ENCODE assay signal across 1 cellular context in the genomic region with DNA sequence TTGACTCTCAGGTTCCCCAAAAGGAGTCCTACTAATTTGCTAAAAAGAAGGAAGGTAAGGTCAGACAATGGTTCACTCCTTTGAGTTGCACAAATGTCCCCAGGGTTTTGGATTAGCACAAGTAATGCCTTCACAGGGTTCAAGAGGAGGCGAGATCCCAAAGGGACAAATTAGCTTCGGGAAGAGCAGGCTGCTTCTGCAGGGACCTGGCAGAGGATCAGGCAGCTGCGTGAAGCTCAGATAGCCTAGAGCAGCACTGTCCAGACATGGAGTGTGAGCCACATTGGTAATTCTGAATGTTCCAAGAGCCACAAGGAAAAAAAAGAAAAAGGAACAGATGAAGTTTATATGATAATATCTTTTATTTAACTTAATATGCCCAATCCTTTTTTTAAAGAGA.
TF ChIP-seq lines count a peak whose summit lies in the region.

No MANE protein-coding gene starts in this region.

TF ChIP-seq in GM23338, 12 proteins besides CTCF, POLR2A, EP300 and RAD21 (continued from another document):
- TF ChIP-seq, protein P1, sequence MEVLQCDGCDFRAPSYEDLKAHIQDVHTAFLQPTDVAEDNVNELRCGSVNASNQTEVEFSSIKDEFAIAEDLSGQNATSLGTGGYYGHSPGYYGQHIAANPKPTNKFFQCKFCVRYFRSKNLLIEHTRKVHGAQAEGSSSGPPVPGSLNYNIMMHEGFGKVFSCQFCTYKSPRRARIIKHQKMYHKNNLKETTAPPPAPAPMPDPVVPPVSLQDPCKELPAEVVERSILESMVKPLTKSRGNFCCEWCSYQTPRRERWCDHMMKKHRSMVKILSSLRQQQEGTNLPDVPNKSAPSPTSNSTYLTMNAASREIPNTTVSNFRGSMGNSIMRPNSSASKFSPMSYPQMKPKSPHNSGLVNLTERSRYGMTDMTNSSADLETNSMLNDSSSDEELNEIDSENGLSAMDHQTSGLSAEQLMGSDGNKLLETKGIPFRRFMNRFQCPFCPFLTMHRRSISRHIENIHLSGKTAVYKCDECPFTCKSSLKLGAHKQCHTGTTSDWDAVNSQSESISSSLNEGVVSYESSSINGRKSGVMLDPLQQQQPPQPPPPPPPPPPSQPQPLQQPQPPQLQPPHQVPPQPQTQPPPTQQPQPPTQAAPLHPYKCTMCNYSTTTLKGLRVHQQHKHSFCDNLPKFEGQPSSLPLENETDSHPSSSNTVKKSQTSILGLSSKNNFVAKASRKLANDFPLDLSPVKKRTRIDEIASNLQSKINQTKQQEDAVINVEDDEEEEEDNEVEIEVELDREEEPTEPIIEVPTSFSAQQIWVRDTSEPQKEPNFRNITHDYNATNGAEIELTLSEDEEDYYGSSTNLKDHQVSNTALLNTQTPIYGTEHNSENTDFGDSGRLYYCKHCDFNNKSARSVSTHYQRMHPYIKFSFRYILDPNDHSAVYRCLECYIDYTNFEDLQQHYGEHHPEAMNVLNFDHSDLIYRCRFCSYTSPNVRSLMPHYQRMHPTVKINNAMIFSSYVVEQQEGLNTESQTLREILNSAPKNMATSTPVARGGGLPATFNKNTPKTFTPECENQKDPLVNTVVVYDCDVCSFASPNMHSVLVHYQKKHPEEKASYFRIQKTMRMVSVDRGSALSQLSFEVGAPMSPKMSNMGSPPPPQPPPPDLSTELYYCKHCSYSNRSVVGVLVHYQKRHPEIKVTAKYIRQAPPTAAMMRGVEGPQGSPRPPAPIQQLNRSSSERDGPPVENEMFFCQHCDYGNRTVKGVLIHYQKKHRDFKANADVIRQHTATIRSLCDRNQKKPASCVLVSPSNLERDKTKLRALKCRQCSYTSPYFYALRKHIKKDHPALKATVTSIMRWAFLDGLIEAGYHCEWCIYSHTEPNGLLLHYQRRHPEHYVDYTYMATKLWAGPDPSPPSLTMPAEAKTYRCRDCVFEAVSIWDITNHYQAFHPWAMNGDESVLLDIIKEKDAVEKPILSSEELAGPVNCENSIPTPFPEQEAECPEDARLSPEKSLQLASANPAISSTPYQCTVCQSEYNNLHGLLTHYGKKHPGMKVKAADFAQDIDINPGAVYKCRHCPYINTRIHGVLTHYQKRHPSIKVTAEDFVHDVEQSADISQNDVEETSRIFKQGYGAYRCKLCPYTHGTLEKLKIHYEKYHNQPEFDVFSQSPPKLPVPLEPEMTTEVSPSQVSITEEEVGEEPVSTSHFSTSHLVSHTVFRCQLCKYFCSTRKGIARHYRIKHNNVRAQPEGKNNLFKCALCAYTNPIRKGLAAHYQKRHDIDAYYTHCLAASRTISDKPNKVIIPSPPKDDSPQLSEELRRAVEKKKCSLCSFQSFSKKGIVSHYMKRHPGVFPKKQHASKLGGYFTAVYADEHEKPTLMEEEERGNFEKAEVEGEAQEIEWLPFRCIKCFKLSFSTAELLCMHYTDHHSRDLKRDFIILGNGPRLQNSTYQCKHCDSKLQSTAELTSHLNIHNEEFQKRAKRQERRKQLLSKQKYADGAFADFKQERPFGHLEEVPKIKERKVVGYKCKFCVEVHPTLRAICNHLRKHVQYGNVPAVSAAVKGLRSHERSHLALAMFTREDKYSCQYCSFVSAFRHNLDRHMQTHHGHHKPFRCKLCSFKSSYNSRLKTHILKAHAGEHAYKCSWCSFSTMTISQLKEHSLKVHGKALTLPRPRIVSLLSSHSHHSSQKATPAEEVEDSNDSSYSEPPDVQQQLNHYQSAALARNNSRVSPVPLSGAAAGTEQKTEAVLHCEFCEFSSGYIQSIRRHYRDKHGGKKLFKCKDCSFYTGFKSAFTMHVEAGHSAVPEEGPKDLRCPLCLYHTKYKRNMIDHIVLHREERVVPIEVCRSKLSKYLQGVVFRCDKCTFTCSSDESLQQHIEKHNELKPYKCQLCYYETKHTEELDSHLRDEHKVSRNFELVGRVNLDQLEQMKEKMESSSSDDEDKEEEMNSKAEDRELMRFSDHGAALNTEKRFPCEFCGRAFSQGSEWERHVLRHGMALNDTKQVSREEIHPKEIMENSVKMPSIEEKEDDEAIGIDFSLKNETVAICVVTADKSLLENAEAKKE (CRISPR knock-in tag; IDR thresholded peaks at IDR 0.05), result no peak
- TF ChIP-seq, protein P2, sequence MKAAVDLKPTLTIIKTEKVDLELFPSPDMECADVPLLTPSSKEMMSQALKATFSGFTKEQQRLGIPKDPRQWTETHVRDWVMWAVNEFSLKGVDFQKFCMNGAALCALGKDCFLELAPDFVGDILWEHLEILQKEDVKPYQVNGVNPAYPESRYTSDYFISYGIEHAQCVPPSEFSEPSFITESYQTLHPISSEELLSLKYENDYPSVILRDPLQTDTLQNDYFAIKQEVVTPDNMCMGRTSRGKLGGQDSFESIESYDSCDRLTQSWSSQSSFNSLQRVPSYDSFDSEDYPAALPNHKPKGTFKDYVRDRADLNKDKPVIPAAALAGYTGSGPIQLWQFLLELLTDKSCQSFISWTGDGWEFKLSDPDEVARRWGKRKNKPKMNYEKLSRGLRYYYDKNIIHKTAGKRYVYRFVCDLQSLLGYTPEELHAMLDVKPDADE (IDR thresholded peaks at IDR 0.05), result no peak
- no peak for TF ChIP-seq EZH2 (IDR thresholded peaks at IDR 0.05; ENCODE audit: low read depth, unreplicated experiment)
- no peak for TF ChIP-seq NANOG (IDR thresholded peaks at IDR 0.05; ENCODE audit: borderline replicate concordance)
